Comparison of ENCODE assay signal across 1 cellular context in the genomic region with DNA sequence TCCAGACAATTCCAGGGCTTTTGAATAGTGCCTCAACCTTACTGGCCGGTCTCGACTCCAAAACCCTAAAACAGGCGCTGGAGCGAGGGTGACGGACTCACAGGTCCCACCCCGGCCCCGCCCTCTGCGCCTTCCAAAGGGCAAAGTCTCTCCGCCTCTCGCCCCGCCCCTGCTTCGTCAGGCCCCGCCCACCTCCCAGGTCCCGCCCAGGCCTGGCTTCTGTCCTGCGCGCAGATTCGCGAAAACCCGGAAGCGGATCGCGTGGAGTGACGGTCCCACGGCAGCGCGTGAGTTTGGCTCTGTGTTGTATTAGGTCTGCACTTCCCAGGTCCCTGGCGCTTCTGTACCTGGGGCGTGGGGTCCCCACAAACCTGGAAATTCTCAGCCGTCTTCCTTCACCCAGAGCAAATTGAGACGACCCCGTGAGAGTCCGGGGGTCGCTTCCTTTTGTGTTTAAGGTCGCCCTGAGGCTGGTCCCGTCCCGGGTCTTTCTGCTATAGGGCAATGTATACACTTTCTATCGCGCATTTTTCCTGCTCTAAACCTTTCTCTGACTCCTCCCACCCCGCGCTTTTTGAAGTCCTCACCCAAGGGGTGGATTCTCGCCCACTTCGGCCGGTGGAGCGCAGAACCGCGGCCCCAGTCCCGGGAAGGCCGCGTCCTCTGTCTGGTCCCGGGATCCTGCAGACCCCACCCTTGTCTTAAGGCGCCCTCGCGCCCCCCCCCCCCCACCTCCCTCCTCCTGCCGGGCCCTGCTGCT.
A peak's percentile ranks its signal among the peaks of the same experiment; 100 is the strongest.
TF ChIP-seq lines count a peak whose summit lies in the region.

A gene (plus strand): TSS at position 231 of the 760 bp plus-strand sequence. CDS start 16,090 bp downstream, outside the sequence.

TF ChIP-seq in GM12878, 131 proteins besides CTCF, POLR2A, EP300 and RAD21 (continued from another document):
- TF ChIP-seq, protein P1, sequence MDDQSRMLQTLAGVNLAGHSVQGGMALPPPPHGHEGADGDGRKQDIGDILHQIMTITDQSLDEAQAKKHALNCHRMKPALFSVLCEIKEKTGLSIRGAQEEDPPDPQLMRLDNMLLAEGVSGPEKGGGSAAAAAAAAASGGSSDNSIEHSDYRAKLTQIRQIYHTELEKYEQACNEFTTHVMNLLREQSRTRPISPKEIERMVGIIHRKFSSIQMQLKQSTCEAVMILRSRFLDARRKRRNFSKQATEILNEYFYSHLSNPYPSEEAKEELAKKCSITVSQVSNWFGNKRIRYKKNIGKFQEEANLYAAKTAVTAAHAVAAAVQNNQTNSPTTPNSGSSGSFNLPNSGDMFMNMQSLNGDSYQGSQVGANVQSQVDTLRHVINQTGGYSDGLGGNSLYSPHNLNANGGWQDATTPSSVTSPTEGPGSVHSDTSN (IDR thresholded peaks at IDR 0.05; ENCODE audit: insufficient replicate concordance, low read depth, low read length): peak; percentile 51
- TF ChIP-seq TAF1 (IDR thresholded peaks at IDR 0.05; ENCODE audit: borderline replicate concordance, low read depth, low read length): peak; percentile 67; the same call in 1 of the 2 replicates
- TF ChIP-seq HCFC1 (IDR thresholded peaks at IDR 0.05; ENCODE audit: low read length): 0 out of 2 replicates have a peak, but pooled peaks have one; percentile 15
- TF ChIP-seq NFYA (IDR thresholded peaks at IDR 0.05; ENCODE audit: borderline replicate concordance, low read depth, low read length): no peak
- TF ChIP-seq SP1 (IDR thresholded peaks at IDR 0.05; ENCODE audit: low read depth, low read length): peak; percentile 82
- TF ChIP-seq POLR2AphosphoS5 (IDR thresholded peaks at IDR 0.05; ENCODE audit: low read length): peak; percentile 84
- TF ChIP-seq, protein P2, sequence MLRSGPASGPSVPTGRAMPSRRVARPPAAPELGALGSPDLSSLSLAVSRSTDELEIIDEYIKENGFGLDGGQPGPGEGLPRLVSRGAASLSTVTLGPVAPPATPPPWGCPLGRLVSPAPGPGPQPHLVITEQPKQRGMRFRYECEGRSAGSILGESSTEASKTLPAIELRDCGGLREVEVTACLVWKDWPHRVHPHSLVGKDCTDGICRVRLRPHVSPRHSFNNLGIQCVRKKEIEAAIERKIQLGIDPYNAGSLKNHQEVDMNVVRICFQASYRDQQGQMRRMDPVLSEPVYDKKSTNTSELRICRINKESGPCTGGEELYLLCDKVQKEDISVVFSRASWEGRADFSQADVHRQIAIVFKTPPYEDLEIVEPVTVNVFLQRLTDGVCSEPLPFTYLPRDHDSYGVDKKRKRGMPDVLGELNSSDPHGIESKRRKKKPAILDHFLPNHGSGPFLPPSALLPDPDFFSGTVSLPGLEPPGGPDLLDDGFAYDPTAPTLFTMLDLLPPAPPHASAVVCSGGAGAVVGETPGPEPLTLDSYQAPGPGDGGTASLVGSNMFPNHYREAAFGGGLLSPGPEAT (IDR thresholded peaks at IDR 0.05; ENCODE audit: low read depth): 0 out of 2 replicates have a peak, but pooled peaks have one; percentile 23
- 0 out of 2 replicates have a peak, but pooled peaks have one; percentile 25 for TF ChIP-seq MTA2 (IDR thresholded peaks at IDR 0.05; ENCODE audit: low read depth)
- TF ChIP-seq MYB (IDR thresholded peaks at IDR 0.05; ENCODE audit: borderline replicate concordance, low read depth, low read length): no peak
- TF ChIP-seq EED (IDR thresholded peaks at IDR 0.05; ENCODE audit: low read depth): no peak
- no peak for TF ChIP-seq ASH2L (IDR thresholded peaks at IDR 0.05; ENCODE audit: borderline replicate concordance, low read depth)
- no peak for TF ChIP-seq ZNF274 (IDR thresholded peaks at IDR 0.05; ENCODE audit: insufficient read depth, insufficient read length)
- TF ChIP-seq, protein P3, sequence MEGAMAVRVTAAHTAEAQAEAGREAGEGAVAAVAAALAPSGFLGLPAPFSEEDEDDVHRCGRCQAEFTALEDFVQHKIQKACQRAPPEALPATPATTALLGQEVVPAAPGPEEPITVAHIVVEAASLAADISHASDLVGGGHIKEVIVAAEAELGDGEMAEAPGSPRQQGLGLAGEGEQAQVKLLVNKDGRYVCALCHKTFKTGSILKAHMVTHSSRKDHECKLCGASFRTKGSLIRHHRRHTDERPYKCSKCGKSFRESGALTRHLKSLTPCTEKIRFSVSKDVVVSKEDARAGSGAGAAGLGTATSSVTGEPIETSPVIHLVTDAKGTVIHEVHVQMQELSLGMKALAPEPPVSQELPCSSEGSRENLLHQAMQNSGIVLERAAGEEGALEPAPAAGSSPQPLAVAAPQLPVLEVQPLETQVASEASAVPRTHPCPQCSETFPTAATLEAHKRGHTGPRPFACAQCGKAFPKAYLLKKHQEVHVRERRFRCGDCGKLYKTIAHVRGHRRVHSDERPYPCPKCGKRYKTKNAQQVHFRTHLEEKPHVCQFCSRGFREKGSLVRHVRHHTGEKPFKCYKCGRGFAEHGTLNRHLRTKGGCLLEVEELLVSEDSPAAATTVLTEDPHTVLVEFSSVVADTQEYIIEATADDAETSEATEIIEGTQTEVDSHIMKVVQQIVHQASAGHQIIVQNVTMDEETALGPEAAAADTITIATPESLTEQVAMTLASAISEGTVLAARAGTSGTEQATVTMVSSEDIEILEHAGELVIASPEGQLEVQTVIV (IDR thresholded peaks at IDR 0.05; ENCODE audit: borderline replicate concordance, partially characterized antibody): peak; percentile 58
- peak; percentile 54; the same call in 1 of the 2 replicates for TF ChIP-seq SIN3A (IDR thresholded peaks at IDR 0.05; ENCODE audit: low read depth, low read length)
- 0 out of 4 replicates have a peak, but pooled peaks of 1 of the 2 experiments have one; percentile 28 for TF ChIP-seq BHLHE40 (IDR thresholded peaks at IDR 0.05; ENCODE audit: borderline replicate concordance in 1 of 2, low read depth in 2 of 2, low read length in 1 of 2)
- TF ChIP-seq POLR2AphosphoS2 (IDR thresholded peaks at IDR 0.05; ENCODE audit: low read depth, low read length): 0 out of 2 replicates have a peak, but pooled peaks have one; percentile 50
- peak; percentile 22; the same call in 1 of the 2 replicates for TF ChIP-seq NRF1 (conservative IDR thresholded peaks at IDR 0.05; ENCODE audit: low read depth, low read length)
- 0 out of 2 replicates have a peak, but pooled peaks have one; percentile 37 for TF ChIP-seq BACH1 (IDR thresholded peaks at IDR 0.05; ENCODE audit: borderline replicate concordance)
- no peak for TF ChIP-seq ZSCAN29 (IDR thresholded peaks at IDR 0.05)
- TF ChIP-seq JUND (IDR thresholded peaks at IDR 0.05; ENCODE audit: low read depth, low read length): no peak
- TF ChIP-seq BCL11A (IDR thresholded peaks at IDR 0.05; ENCODE audit: low read depth, low read length): 0 out of 2 replicates have a peak, but pooled peaks have one; percentile 3
- TF ChIP-seq, protein P4, sequence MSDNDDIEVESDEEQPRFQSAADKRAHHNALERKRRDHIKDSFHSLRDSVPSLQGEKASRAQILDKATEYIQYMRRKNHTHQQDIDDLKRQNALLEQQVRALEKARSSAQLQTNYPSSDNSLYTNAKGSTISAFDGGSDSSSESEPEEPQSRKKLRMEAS (IDR thresholded peaks at IDR 0.05; ENCODE audit: low read depth, low read length): 0 out of 2 replicates have a peak, but pooled peaks have one; percentile 29
- no peak for TF ChIP-seq RUNX3 (IDR thresholded peaks at IDR 0.05; ENCODE audit: low read length)
- TF ChIP-seq SPI1 (IDR thresholded peaks at IDR 0.05; ENCODE audit: borderline replicate concordance, insufficient read depth, low read depth, low read length): 0 out of 2 replicates have a peak, but pooled peaks have one; percentile 9
- TF ChIP-seq ZNF384 (IDR thresholded peaks at IDR 0.05; ENCODE audit: borderline replicate concordance, low read depth, low read length): no peak
- TF ChIP-seq, protein P5, sequence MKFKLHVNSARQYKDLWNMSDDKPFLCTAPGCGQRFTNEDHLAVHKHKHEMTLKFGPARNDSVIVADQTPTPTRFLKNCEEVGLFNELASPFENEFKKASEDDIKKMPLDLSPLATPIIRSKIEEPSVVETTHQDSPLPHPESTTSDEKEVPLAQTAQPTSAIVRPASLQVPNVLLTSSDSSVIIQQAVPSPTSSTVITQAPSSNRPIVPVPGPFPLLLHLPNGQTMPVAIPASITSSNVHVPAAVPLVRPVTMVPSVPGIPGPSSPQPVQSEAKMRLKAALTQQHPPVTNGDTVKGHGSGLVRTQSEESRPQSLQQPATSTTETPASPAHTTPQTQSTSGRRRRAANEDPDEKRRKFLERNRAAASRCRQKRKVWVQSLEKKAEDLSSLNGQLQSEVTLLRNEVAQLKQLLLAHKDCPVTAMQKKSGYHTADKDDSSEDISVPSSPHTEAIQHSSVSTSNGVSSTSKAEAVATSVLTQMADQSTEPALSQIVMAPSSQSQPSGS (IDR thresholded peaks at IDR 0.05; ENCODE audit: low read length): no peak
- TF ChIP-seq, protein P6, sequence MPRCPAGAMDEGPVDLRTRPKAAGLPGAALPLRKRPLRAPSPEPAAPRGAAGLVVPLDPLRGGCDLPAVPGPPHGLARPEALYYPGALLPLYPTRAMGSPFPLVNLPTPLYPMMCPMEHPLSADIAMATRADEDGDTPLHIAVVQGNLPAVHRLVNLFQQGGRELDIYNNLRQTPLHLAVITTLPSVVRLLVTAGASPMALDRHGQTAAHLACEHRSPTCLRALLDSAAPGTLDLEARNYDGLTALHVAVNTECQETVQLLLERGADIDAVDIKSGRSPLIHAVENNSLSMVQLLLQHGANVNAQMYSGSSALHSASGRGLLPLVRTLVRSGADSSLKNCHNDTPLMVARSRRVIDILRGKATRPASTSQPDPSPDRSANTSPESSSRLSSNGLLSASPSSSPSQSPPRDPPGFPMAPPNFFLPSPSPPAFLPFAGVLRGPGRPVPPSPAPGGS (IDR thresholded peaks at IDR 0.05; ENCODE audit: borderline replicate concordance, insufficient read depth, low read depth, low read length, poor library complexity, severe bottlenecking): no peak
- TF ChIP-seq, protein P7, sequence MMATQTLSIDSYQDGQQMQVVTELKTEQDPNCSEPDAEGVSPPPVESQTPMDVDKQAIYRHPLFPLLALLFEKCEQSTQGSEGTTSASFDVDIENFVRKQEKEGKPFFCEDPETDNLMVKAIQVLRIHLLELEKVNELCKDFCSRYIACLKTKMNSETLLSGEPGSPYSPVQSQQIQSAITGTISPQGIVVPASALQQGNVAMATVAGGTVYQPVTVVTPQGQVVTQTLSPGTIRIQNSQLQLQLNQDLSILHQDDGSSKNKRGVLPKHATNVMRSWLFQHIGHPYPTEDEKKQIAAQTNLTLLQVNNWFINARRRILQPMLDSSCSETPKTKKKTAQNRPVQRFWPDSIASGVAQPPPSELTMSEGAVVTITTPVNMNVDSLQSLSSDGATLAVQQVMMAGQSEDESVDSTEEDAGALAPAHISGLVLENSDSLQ (IDR thresholded peaks at IDR 0.05): peak; percentile 50; the same call in 1 of the 2 replicates
- TF ChIP-seq, protein P8, sequence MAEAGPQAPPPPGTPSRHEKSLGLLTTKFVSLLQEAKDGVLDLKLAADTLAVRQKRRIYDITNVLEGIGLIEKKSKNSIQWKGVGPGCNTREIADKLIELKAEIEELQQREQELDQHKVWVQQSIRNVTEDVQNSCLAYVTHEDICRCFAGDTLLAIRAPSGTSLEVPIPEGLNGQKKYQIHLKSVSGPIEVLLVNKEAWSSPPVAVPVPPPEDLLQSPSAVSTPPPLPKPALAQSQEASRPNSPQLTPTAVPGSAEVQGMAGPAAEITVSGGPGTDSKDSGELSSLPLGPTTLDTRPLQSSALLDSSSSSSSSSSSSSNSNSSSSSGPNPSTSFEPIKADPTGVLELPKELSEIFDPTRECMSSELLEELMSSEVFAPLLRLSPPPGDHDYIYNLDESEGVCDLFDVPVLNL (IDR thresholded peaks at IDR 0.05; ENCODE audit: low read depth, low read length): peak; percentile 89
- no peak for TF ChIP-seq YY1 (IDR thresholded peaks at IDR 0.05; ENCODE audit: low read depth, low read length)
- peak; percentile 41 for TF ChIP-seq HDAC6 (IDR thresholded peaks at IDR 0.05; ENCODE audit: unreplicated experiment)
- no peak for TF ChIP-seq POU2F2 (IDR thresholded peaks at IDR 0.05; ENCODE audit: borderline replicate concordance, low read depth, low read length)
- peak; percentile 26; the same call in 1 of the 2 replicates for TF ChIP-seq CREM (IDR thresholded peaks at IDR 0.05; ENCODE audit: low read depth)
- TF ChIP-seq, protein P9, sequence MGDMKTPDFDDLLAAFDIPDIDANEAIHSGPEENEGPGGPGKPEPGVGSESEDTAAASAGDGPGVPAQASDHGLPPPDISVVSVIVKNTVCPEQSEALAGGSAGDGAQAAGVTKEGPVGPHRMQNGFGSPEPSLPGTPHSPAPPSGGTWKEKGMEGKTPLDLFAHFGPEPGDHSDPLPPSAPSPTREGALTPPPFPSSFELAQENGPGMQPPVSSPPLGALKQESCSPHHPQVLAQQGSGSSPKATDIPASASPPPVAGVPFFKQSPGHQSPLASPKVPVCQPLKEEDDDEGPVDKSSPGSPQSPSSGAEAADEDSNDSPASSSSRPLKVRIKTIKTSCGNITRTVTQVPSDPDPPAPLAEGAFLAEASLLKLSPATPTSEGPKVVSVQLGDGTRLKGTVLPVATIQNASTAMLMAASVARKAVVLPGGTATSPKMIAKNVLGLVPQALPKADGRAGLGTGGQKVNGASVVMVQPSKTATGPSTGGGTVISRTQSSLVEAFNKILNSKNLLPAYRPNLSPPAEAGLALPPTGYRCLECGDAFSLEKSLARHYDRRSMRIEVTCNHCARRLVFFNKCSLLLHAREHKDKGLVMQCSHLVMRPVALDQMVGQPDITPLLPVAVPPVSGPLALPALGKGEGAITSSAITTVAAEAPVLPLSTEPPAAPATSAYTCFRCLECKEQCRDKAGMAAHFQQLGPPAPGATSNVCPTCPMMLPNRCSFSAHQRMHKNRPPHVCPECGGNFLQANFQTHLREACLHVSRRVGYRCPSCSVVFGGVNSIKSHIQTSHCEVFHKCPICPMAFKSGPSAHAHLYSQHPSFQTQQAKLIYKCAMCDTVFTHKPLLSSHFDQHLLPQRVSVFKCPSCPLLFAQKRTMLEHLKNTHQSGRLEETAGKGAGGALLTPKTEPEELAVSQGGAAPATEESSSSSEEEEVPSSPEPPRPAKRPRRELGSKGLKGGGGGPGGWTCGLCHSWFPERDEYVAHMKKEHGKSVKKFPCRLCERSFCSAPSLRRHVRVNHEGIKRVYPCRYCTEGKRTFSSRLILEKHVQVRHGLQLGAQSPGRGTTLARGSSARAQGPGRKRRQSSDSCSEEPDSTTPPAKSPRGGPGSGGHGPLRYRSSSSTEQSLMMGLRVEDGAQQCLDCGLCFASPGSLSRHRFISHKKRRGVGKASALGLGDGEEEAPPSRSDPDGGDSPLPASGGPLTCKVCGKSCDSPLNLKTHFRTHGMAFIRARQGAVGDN (IDR thresholded peaks at IDR 0.05): peak; percentile 36; the same call in 1 of the 2 replicates
- TF ChIP-seq, protein P10, sequence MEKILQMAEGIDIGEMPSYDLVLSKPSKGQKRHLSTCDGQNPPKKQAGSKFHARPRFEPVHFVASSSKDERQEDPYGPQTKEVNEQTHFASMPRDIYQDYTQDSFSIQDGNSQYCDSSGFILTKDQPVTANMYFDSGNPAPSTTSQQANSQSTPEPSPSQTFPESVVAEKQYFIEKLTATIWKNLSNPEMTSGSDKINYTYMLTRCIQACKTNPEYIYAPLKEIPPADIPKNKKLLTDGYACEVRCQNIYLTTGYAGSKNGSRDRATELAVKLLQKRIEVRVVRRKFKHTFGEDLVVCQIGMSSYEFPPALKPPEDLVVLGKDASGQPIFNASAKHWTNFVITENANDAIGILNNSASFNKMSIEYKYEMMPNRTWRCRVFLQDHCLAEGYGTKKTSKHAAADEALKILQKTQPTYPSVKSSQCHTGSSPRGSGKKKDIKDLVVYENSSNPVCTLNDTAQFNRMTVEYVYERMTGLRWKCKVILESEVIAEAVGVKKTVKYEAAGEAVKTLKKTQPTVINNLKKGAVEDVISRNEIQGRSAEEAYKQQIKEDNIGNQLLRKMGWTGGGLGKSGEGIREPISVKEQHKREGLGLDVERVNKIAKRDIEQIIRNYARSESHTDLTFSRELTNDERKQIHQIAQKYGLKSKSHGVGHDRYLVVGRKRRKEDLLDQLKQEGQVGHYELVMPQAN (conservative IDR thresholded peaks at IDR 0.05): peak; percentile 61
TF ChIP-seq in GM12878: peak in this region for 22.
